ENCODE assay signal across 1 cellular context in genomic region chr16:86752582-86753175, GRCh38.
TF ChIP-seq lines count a peak whose summit lies in the region.

No MANE protein-coding gene starts in this region.

TF ChIP-seq in H1, 55 proteins besides CTCF, POLR2A, EP300 and RAD21:
- TF ChIP-seq, protein P1, sequence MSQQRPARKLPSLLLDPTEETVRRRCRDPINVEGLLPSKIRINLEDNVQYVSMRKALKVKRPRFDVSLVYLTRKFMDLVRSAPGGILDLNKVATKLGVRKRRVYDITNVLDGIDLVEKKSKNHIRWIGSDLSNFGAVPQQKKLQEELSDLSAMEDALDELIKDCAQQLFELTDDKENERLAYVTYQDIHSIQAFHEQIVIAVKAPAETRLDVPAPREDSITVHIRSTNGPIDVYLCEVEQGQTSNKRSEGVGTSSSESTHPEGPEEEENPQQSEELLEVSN (IDR thresholded peaks at IDR 0.05), result no peak
- TF ChIP-seq RNF2 (IDR thresholded peaks at IDR 0.05; ENCODE audit: borderline replicate concordance, low read depth, low read length, missing control alignments, poor library complexity, severe bottlenecking), result no peak
- no peak for TF ChIP-seq GABPA (IDR thresholded peaks at IDR 0.05; ENCODE audit: borderline replicate concordance, insufficient read depth, low read length)
- TF ChIP-seq TCF12 (IDR thresholded peaks at IDR 0.05; ENCODE audit: low read depth, low read length), result no peak
- no peak for TF ChIP-seq YY1 (IDR thresholded peaks at IDR 0.05; ENCODE audit: low read depth, low read length)
- TF ChIP-seq USF2 (IDR thresholded peaks at IDR 0.05; ENCODE audit: low read length), result no peak
- TF ChIP-seq TAF1 (IDR thresholded peaks at IDR 0.05; ENCODE audit: low read depth, low read length), result no peak
- TF ChIP-seq SP1 (IDR thresholded peaks at IDR 0.05; ENCODE audit: low read depth, low read length), result no peak
- TF ChIP-seq POU5F1 (IDR thresholded peaks at IDR 0.05; ENCODE audit: low read depth, low read length), result no peak
